Comparison of ENCODE assay signal across 21 cellular contexts in the genomic region with DNA sequence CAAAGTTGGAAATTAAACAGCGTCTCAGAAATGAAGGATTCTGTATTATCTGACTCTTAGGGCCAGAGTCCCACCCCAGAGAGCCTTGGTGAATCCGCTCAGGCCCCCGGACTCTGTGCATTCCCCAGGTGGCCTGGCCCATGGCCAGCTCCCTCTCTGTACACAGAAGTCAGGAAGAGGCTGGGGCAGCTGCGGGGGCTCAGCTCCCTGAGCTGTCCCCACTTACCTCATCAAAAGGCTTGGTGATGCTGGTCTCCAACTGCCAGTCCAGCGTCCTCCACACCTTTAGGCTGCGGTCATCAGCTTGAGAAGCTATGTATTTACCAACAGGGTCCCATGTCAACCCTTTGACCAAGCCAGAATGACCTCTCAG.
"Had no signal": no experiment of that assay in that cellular context is flagged by ENCODE, and none has a peak within 500 bp of the region (broad histone marks: within the 10 kb centered on the region; RNA-seq: fewer than 3 reads in every experiment).

No MANE protein-coding gene starts in this region.

- H3K4me3 ChIP-seq: dorsolateral prefrontal cortex, lung, ovary, psoas muscle, sigmoid colon, stomach, thyroid gland had no signal

- H3K27me3 ChIP-seq: dorsolateral prefrontal cortex, ovary, sigmoid colon, stomach, thyroid gland had no signal

- H3K27ac ChIP-seq: ovary, psoas muscle, sigmoid colon, stomach, thyroid gland had no signal

- DNase-seq: cortex of kidney; dorsolateral prefrontal cortex; effector CD4-positive, alpha-beta T cell; hypothalamus; immature natural killer cell; islet precursor cell; natural killer cell; occipital lobe; ovary; posterior cingulate gyrus; psoas muscle; right cardiac atrium; sigmoid colon; stimulated activated CD4-positive, alpha-beta T cell treated with anti-CD3 and anti-CD28 coated beads, Interleukin-2, amount 100 ng/mL, for 24 hours; stimulated activated CD4-positive, alpha-beta T cell treated with anti-CD3 and anti-CD28 coated beads, Interleukin-4, amount 100 ng/mL, for 24 hours; stimulated activated naive CD4-positive, alpha-beta T cell treated with Interleukin-2 at 50 U/mL for 16 hours; stomach; thyroid gland; trophoblast cell had no signal

- H3K36me3 ChIP-seq: ovary had no signal

- H3K9me3 ChIP-seq: ovary, psoas muscle, sigmoid colon, stomach, thyroid gland had no signal

- ATAC-seq: natural killer cell; psoas muscle; right cardiac atrium; stimulated activated effector memory CD8-positive, alpha-beta T cell treated with anti-CD3 and anti-CD28 coated beads, Interleukin-12 subunit alpha, Interleukin-12 subunit beta, amount 100 ng/mL, for 72 hours had no signal

- H3K4me1 ChIP-seq: psoas muscle, sigmoid colon, stomach, thyroid gland had no signal
